14 cellular contexts compared by ENCODE assay signal in the genomic region with DNA sequence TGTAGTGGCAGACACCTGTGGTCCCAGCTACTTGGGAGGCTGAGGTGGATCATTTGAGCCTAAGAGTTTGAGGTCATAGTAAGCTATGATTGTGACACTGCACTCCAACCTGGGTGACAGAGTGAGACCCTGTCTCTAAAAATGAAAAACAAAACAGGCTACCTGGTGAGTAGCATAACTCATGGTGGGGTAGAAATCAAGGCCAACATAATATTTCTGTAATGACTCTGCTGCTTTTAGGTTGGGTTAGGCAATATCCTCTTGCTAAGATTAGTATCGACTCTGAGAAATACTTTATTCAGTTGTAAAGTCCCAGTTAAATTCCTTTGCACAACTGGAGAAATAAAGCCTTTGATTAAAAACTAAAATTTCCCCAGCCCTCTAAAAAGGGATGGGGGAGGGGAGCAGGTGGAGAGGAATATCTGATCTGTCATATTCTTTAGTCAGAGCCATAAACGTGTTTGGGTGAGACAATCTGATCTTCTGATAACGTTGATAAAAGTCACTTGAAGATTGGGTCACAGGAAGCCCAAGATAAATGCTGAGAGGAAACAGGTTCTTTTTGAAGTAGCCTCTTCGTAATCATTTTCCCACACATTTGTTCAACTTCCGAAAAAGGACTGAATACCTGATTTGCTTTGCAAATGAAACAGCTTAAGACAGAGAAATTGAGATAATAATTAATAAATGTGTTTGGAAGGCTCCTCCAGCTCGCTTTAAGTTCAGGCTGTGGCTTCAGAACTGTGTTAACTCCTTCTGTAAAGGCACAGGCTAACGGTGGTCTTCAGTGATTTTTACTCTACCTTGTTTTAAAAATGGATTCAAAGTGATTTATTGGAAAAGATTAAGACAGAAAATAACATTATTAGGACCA. TPM values are rescaled to one million over a fixed set of nuclear protein-coding genes. Genes with fewer than 3 reads are reported as not detected.
DNase-seq lines count a peak whose midpoint lies in the region; ATAC-seq and TF ChIP-seq lines count a peak whose summit lies in the region.
"Had no signal": no experiment of that assay in that cellular context is flagged by ENCODE, and none has a peak within 500 bp of the region (broad histone marks: within the 10 kb centered on the region; RNA-seq: fewer than 3 reads in every experiment).

No MANE protein-coding gene starts in this region.

- DNase-seq in CD4-positive, alpha-beta T cell, result no peak
- DNase-seq in NOMO-1 treated with dmso at 0.1 percent for 144 hours (lab: John Stamatoyannopoulos, UW; ENCODE audit: unreplicated experiment) (peak; percentile 27), DMS153 treated with DMSO at 0.1 percent for 48 hours (lab: John Stamatoyannopoulos, UW; ENCODE audit: unreplicated experiment) (no peak)
- DNase-seq: glutamatergic neuron, naive B cell, NCI-H82 had no signal

- peaks cover 26% of the 10 kb centered on the region for H3K4me1 Mint-ChIP-seq in CD4-positive, alpha-beta T cell (ENCODE audit: low read depth)
- H3K4me1 Mint-ChIP-seq in activated naive CD4-positive, alpha-beta T cell treated with anti-CD3 and anti-CD28 coated beads, Interleukin-2, amount 50 U/mL, for 24 hours, result peaks cover 33% of the 10 kb centered on the region

- peaks cover 10% of the 10 kb centered on the region for H3K36me3 Mint-ChIP-seq in CD4-positive, alpha-beta T cell (ENCODE audit: low read depth)
- peaks cover 7% of the 10 kb centered on the region for H3K36me3 Mint-ChIP-seq in activated naive CD4-positive, alpha-beta T cell treated with anti-CD3 and anti-CD28 coated beads, Interleukin-2, amount 50 U/mL, for 24 hours

- no peaks in the 10 kb centered on the region for H3K27me3 ChIP-seq in CD4-positive, alpha-beta T cell (ENCODE audit: control insufficient read depth, insufficient read depth, low read length)
- H3K27me3 ChIP-seq: suprapubic skin had no signal

- H3K9me3 ChIP-seq in CD4-positive, alpha-beta T cell (ENCODE audit: control insufficient read depth, low read length), result no peaks in the 10 kb centered on the region
- H3K9me3 ChIP-seq: suprapubic skin had no signal

- peak overlapping the region; percentile 65 for H3K27ac Mint-ChIP-seq in CD4-positive, alpha-beta T cell
- H3K27ac Mint-ChIP-seq in activated naive CD4-positive, alpha-beta T cell treated with anti-CD3 and anti-CD28 coated beads, Interleukin-2, amount 50 U/mL, for 24 hours, result peak overlapping the region; percentile 68

- CTCF ChIA-PET in CD4-positive, alpha-beta T cell (lab: Charles Lee), result no interaction called here

- intact Hi-C loops in CD4-positive, alpha-beta T cell (cut with DNase I, micrococcal nuclease), result loop anchor here in 1 of 2 experiments (5.0 kb wide), 1 partner anchor 616 kb away; the partner anchor contains the start of gene CSF2

- TF ChIP-seq CTCF in CD4-positive, alpha-beta T cell (IDR thresholded peaks at IDR 0.05), result no peak

- peak; percentile 33 for ATAC-seq in CD4-positive, alpha-beta T cell (ENCODE audit: poor library complexity)
- ATAC-seq in GM21423 (IDR thresholded peaks at IDR 0.05; ENCODE audit: unreplicated experiment) (peak; percentile 52), HG02970 (IDR thresholded peaks at IDR 0.05; ENCODE audit: low FRiP score, unreplicated experiment) (no peak), GM19351 (IDR thresholded peaks at IDR 0.05; ENCODE audit: unreplicated experiment) (no peak), HG03039 (IDR thresholded peaks at IDR 0.05; ENCODE audit: unreplicated experiment) (no peak)

- POLR2A ChIA-PET in CD4-positive, alpha-beta T cell (lab: Charles Lee), result interaction anchor here (1.0 kb wide), 1 partner anchor 11 kb away, joined by 3 read pairs; no protein-coding TSS in a partner anchor

- no peaks in the 10 kb centered on the region for H3K27me3 Mint-ChIP-seq in CD4-positive, alpha-beta T cell
- H3K27me3 Mint-ChIP-seq in activated naive CD4-positive, alpha-beta T cell treated with anti-CD3 and anti-CD28 coated beads, Interleukin-2, amount 50 U/mL, for 24 hours, result no peaks in the 10 kb centered on the region
- H3K27me3 Mint-ChIP-seq: naive B cell had no signal

- H3K27ac ChIP-seq in CD4-positive, alpha-beta T cell (ENCODE audit: low read depth, low read length), result no peak overlapping the region
- H3K27ac ChIP-seq: C4-2B, coronary artery, suprapubic skin had no signal

- H3K9me3 Mint-ChIP-seq in CD4-positive, alpha-beta T cell, result no peaks in the 10 kb centered on the region
- H3K9me3 Mint-ChIP-seq in activated naive CD4-positive, alpha-beta T cell treated with anti-CD3 and anti-CD28 coated beads, Interleukin-2, amount 50 U/mL, for 24 hours, result no peaks in the 10 kb centered on the region
- H3K9me3 Mint-ChIP-seq: naive B cell had no signal

- peak overlapping the region; percentile 26 for H3K4me3 Mint-ChIP-seq in CD4-positive, alpha-beta T cell
- peak overlapping the region; percentile 43 for H3K4me3 Mint-ChIP-seq in activated naive CD4-positive, alpha-beta T cell treated with anti-CD3 and anti-CD28 coated beads, Interleukin-2, amount 50 U/mL, for 24 hours
- H3K4me3 Mint-ChIP-seq: naive B cell had no signal

RNA-seq across cellular contexts. Expression of gene IL4, which starts 15.0 kb away (rescaled TPM):
- total RNA-seq in CD4-positive, alpha-beta T cell, result not detected
- total RNA-seq: suprapubic skin had no signal

RNA-seq across cellular contexts. Expression of gene IL13, which starts 30.8 kb away (rescaled TPM):
- total RNA-seq in CD4-positive, alpha-beta T cell, result under 1 TPM in 1 of 2 experiments, not detected in 1; 0.17 TPM

RNA-seq across cellular contexts. Expression of gene KIF3A, which starts 48.6 kb away (rescaled TPM):
- 10 to 100 TPM; 10.2 to 12.4 TPM for total RNA-seq in CD4-positive, alpha-beta T cell

RNA-seq across cellular contexts. Expression of gene CCNI2, which starts 58.5 kb away (rescaled TPM):
- 1 to 10 TPM; 7.2 to 8.8 TPM for total RNA-seq in CD4-positive, alpha-beta T cell
- total RNA-seq: suprapubic skin had no signal

Comparison
In these comparisons a context has a peak if more than half of its experiments do, and no peak if none do; other contexts are left out.
1. ATAC-seq: peak in CD4-positive, alpha-beta T cell (single experiment) and GM21423 (single experiment); none in HG02970 (single experiment), GM19351 (single experiment) and HG03039 (single experiment).